1 cellular context compared by ENCODE assay signal in the genomic region with DNA sequence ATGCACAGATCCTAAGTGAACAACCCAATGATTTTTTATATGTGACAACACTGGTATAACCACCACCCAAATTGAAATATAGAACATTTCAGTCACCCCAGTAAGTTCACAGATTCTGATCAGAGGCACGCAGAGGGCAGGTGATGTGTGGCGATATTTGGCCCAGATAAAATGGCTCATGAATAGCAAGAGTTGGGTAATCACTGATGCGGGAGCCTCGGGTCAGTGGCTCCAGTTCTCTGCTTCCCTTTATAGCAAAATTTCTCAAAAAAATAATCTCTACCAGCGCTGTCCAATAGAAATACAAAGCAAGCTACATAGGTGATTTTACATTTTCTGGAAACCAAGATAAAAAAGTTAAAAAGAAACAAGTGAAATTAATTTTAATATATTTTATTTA.
A peak's percentile ranks its signal among the peaks of the same experiment; 100 is the strongest.
TF ChIP-seq lines count a peak whose summit lies in the region.

No MANE protein-coding gene starts in this region.

TF ChIP-seq in HepG2, 621 proteins besides CTCF, POLR2A, EP300 and RAD21:
- TF ChIP-seq RBM22 (optimal IDR thresholded peaks at IDR 0.05; ENCODE audit: low read length) (peak; percentile 32), ZNF180 (CRISPR knock-in tag; IDR thresholded peaks at IDR 0.05; ENCODE audit: borderline replicate concordance, low read depth) (no peak)
